ENCODE assay signal across 10 cellular contexts in the genomic region with DNA sequence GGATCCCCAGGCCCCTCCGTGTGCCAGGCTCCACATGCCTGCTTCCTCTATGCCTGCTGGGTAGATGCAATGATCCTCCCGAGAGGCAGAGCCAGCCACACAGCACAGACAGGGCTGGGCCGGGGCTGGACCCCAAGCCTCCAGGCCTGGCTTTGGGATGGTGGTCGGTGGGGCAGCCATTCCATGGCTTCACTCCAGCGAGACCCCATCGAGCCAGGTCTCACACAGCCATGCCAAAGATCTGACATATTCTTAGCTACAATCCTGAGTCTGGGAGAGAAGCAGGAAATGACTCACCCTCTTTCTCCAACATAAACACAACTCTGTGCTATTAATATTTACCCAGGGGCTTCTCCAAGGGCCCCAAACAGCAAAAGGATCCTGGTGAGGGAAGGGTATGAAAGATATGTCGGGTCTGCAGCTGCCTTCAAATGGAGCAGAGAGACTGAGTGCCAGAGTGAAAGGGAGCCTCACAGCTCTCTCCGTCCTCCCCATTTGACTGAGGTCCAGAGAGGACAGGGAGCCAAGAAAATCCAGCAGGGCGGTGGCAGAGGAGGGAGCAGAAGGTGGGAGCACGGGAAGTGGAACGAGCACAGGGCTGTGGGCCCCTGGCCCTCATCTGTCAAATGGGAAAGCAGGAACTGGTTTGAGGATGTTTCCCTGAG.
DNase-seq lines count a peak whose midpoint lies in the region; ATAC-seq, FAIRE-seq and TF ChIP-seq lines count a peak whose summit lies in the region.
"Had no signal": no experiment of that assay in that cellular context is flagged by ENCODE, and none has a peak within 500 bp of the region (broad histone marks: within the 10 kb centered on the region; RNA-seq: fewer than 3 reads in every experiment).

No MANE protein-coding gene starts in this region.

- peak overlapping the region; percentile 72 for H3K4me2 ChIP-seq in keratinocyte (ENCODE audit: control insufficient read depth, extremely low read depth, insufficient read depth, low read depth, low read length)

- peak overlapping the region; percentile 94 for H3K27ac Mint-ChIP-seq in HFFc6
- peak overlapping the region in 4 of 5 experiments; percentile 29 to 84 (median 72) for H3K27ac Mint-ChIP-seq in brain
- no peak overlapping the region for H3K27ac Mint-ChIP-seq in activated CD4-positive, alpha-beta T cell treated with anti-CD3 and anti-CD28 coated beads for 36 hours

- H3K4me3 Mint-ChIP-seq in HFFc6 (peak overlapping the region; percentile 69), brain (peak overlapping the region in 1 of 5 experiments; percentile 10)
- H3K4me3 Mint-ChIP-seq in activated CD4-positive, alpha-beta T cell treated with anti-CD3 and anti-CD28 coated beads for 36 hours, result no peak overlapping the region

- H3K4me1 ChIP-seq in keratinocyte (ENCODE audit: control insufficient read depth, extremely low read depth, insufficient read depth, low read length), result peaks cover 12% of the 10 kb centered on the region
- H3K4me1 ChIP-seq in thoracic aorta (ENCODE audit: control insufficient read depth in 1 of 2, low read depth in 2 of 2), result peaks cover 20 to 54% of the 10 kb centered on the region in 2 donors

- CTCF ChIA-PET in activated CD4-positive, alpha-beta T cell treated with anti-CD3 and anti-CD28 coated beads for 36 hours (lab: Charles Lee), result interaction anchor here (0.6 to 0.7 kb wide), 2 partner anchors 325 to 677 kb away, joined by 3 to 4 read pairs; no protein-coding TSS in a partner anchor

- H3K9me3 ChIP-seq in keratinocyte (ENCODE audit: control insufficient read depth, low read depth, low read length) (no peaks in the 10 kb centered on the region), thoracic aorta (no peaks in the 10 kb centered on the region)

- no peaks in the 10 kb centered on the region for H3K9me1 ChIP-seq in keratinocyte (ENCODE audit: control insufficient read depth, extremely low read depth, insufficient read depth, low read length)

- no peaks in the 10 kb centered on the region for H3K27me3 ChIP-seq in keratinocyte (ENCODE audit: control insufficient read depth, extremely low read depth, insufficient read depth, low read length)
- H3K27me3 ChIP-seq in thoracic aorta (replicated peaks; ENCODE audit: insufficient read depth), result no peaks in the 10 kb centered on the region

- H3K27me3 Mint-ChIP-seq in HFFc6 (ENCODE audit: insufficient read depth) (peaks cover 5% of the 10 kb centered on the region), brain (peaks cover 1% of the 10 kb centered on the region)
- peaks cover 35% of the 10 kb centered on the region for H3K27me3 Mint-ChIP-seq in activated CD4-positive, alpha-beta T cell treated with anti-CD3 and anti-CD28 coated beads for 36 hours

- no peaks in the 10 kb centered on the region for H3K79me2 ChIP-seq in keratinocyte (ENCODE audit: control insufficient read depth, insufficient read depth, low read length)

- peak overlapping the region; percentile 25 for H3K9ac ChIP-seq in keratinocyte (ENCODE audit: control insufficient read depth, extremely low read depth, insufficient read depth, low read length)

- intact Hi-C loops in activated CD4-positive, alpha-beta T cell treated with anti-CD3 and anti-CD28 coated beads for 36 hours (cut with DNase I, micrococcal nuclease), result loop anchor here (10.0 kb wide), 2 partner anchors 289 to 379 kb away; no protein-coding TSS in a partner anchor

- FAIRE-seq in keratinocyte (lab: Jason Lieb, UNC), result peak; percentile 71

- no peak overlapping the region for H3K27ac ChIP-seq in keratinocyte (ENCODE audit: control insufficient read depth, insufficient read depth, low read length)
- peak overlapping the region; percentile 92 to 94 for H3K27ac ChIP-seq in thoracic aorta

- peak overlapping the region; percentile 79 for H2AFZ ChIP-seq in keratinocyte (ENCODE audit: control insufficient read depth, low read length)

- H3K4me3 ChIP-seq in keratinocyte (ENCODE audit: control insufficient read depth in 2 of 3, extremely low read depth in 1 of 3, insufficient read depth in 2 of 3, low read depth in 1 of 3, low read length in 3 of 3) (no peak overlapping the region), thoracic aorta (peak overlapping the region; percentile 30)

- H3K36me3 Mint-ChIP-seq in HFFc6 (ENCODE audit: low read depth) (no peaks in the 10 kb centered on the region), brain (no peaks in the 10 kb centered on the region)
- H3K36me3 Mint-ChIP-seq in activated CD4-positive, alpha-beta T cell treated with anti-CD3 and anti-CD28 coated beads for 36 hours (ENCODE audit: low read depth), result no peaks in the 10 kb centered on the region

- no peaks in the 10 kb centered on the region for H3K36me3 ChIP-seq in keratinocyte (ENCODE audit: control insufficient read depth in 2 of 2, extremely low read depth in 1 of 2, insufficient read depth in 2 of 2, low read length in 2 of 2)
- no peaks in the 10 kb centered on the region for H3K36me3 ChIP-seq in thoracic aorta

- TF ChIP-seq CTCF in HFFc6 (IDR thresholded peaks at IDR 0.05), result no peak; the same call in 1 of the 2 replicates
- no peak for TF ChIP-seq CTCF in brain (conservative IDR thresholded peaks at IDR 0.05)
- no peak for TF ChIP-seq CTCF in keratinocyte (optimal IDR thresholded peaks at IDR 0.05 in 1 of 3, IDR thresholded peaks at IDR 0.05 in 1 of 3, conservative IDR thresholded peaks at IDR 0.05 in 1 of 3; ENCODE audit: extremely low read depth in 1 of 3, insufficient read depth in 2 of 3, low read length in 3 of 3)
- no peak for TF ChIP-seq CTCF in thoracic aorta (IDR thresholded peaks at IDR 0.05)

- dilution Hi-C loops in keratinocyte (cut with MboI; ENCODE audit: extremely low pct_ligation_motif_present, low sequenced_read_pairs), result no loop called here

- no peaks in the 10 kb centered on the region for H4K20me1 ChIP-seq in keratinocyte (ENCODE audit: control insufficient read depth, extremely low read depth, insufficient read depth, low read length)

- H3K9me3 Mint-ChIP-seq in HFFc6 (no peaks in the 10 kb centered on the region), brain (peaks cover 0 to 4% (median 0%) of the 10 kb centered on the region in 5 experiments)
- H3K9me3 Mint-ChIP-seq in activated CD4-positive, alpha-beta T cell treated with anti-CD3 and anti-CD28 coated beads for 36 hours (ENCODE audit: low read depth), result no peaks in the 10 kb centered on the region

- peaks cover 27% of the 10 kb centered on the region for H3K4me1 Mint-ChIP-seq in HFFc6 (ENCODE audit: low read depth)
- H3K4me1 Mint-ChIP-seq in brain, result peaks cover 59% of the 10 kb centered on the region
- H3K4me1 Mint-ChIP-seq in activated CD4-positive, alpha-beta T cell treated with anti-CD3 and anti-CD28 coated beads for 36 hours, result no peaks in the 10 kb centered on the region

- POLR2A ChIA-PET in activated CD4-positive, alpha-beta T cell treated with anti-CD3 and anti-CD28 coated beads for 36 hours (lab: Charles Lee), result no interaction called here

- peak; percentile 93 for ATAC-seq in thoracic aorta (ENCODE audit: insufficient number of reproducible peaks, low FRiP score, low read depth)
- no peak for ATAC-seq in activated CD4-positive, alpha-beta T cell treated with anti-CD3 and anti-CD28 coated beads for 36 hours

- DNase-seq in HFFc6, result peak; percentile 63
- DNase-seq in keratinocyte (ENCODE audit: low read depth, low spot score), result no peak
- peak; percentile 4 for DNase-seq in thoracic aorta (ENCODE audit: low spot score)
- DNase-seq in activated CD4-positive, alpha-beta T cell treated with anti-CD3 and anti-CD28 coated beads for 36 hours, result no peak
- DNase-seq in amygdala (lab: John Stamatoyannopoulos, UW), result no peak
- no peak for DNase-seq in GM19240 (ENCODE audit: insufficient read length, low spot score)
- no peak for DNase-seq in ureter (ENCODE audit: low spot score)
- DNase-seq: central memory CD4-positive, alpha-beta T cell; NCI-H187 had no signal

Comparison
In these comparisons a context has a peak if more than half of its experiments do, and no peak if none do; other contexts are left out.
1. DNase-seq: peak in HFFc6 (single experiment) and thoracic aorta (single experiment); none in keratinocyte (single experiment), activated CD4-positive, alpha-beta T cell treated with anti-CD3 and anti-CD28 coated beads for 36 hours (single experiment), amygdala (0 of 56), GM19240 (single experiment) and ureter (single experiment).